In genomic region chr6:28589234-28589951, GRCh38 we compare ENCODE assay signal across 1 cellular context.
A peak's percentile ranks its signal among the peaks of the same experiment; 100 is the strongest.
TF ChIP-seq lines count a peak whose summit lies in the region.

No MANE protein-coding gene starts in this region.

TF ChIP-seq in HepG2, 621 proteins besides CTCF, POLR2A, EP300 and RAD21 (continued from another document and continues in another):
- TF ChIP-seq ZNF318 (CRISPR knock-in tag; IDR thresholded peaks at IDR 0.05) (no peak), ZNF614 (CRISPR knock-in tag; IDR thresholded peaks at IDR 0.05; ENCODE audit: borderline replicate concordance) (peak; percentile 96), EEA1 (CRISPR knock-in tag; IDR thresholded peaks at IDR 0.05; ENCODE audit: borderline replicate concordance) (peak; percentile 64; the same call in 1 of the 2 replicates), ZBTB26 (CRISPR knock-in tag; IDR thresholded peaks at IDR 0.05; ENCODE audit: borderline replicate concordance) (0 out of 2 replicates have a peak, but pooled peaks have one; percentile 67), ZNF564 (CRISPR knock-in tag; IDR thresholded peaks at IDR 0.05) (peak; percentile 77; the same call in 1 of the 2 replicates), IRF2 (CRISPR knock-in tag; IDR thresholded peaks at IDR 0.05) (peak; percentile 89), SP140L (CRISPR knock-in tag; IDR thresholded peaks at IDR 0.05; ENCODE audit: borderline replicate concordance) (peak; percentile 95; the same call in 1 of the 2 replicates), THRA (CRISPR knock-in tag; IDR thresholded peaks at IDR 0.05; ENCODE audit: borderline replicate concordance) (peak; percentile 53; the same call in 1 of the 2 replicates), ZBTB10 (CRISPR knock-in tag; IDR thresholded peaks at IDR 0.05; ENCODE audit: borderline replicate concordance) (0 out of 2 replicates have a peak, but pooled peaks have one; percentile 26), FOXA3 (CRISPR knock-in tag; IDR thresholded peaks at IDR 0.05) (peak; percentile 77), STAT5B (CRISPR knock-in tag; IDR thresholded peaks at IDR 0.05) (no peak), FOSL2 (CRISPR knock-in tag; IDR thresholded peaks at IDR 0.05) (peak; percentile 54; the same call in 1 of the 2 replicates), ZNF543 (CRISPR knock-in tag; IDR thresholded peaks at IDR 0.05) (no peak), TRAFD1 (CRISPR knock-in tag; IDR thresholded peaks at IDR 0.05; ENCODE audit: borderline replicate concordance) (peak; percentile 81; the same call in 1 of the 2 replicates), ATF1 (CRISPR knock-in tag; IDR thresholded peaks at IDR 0.05) (peak; percentile 54), EHMT2 (IDR thresholded peaks at IDR 0.05; ENCODE audit: borderline replicate concordance, low read depth, low read length) (no peak; the same call in 1 of the 2 replicates), FOXP4 (CRISPR knock-in tag; IDR thresholded peaks at IDR 0.05) (peak; percentile 67), ZMYM2 (CRISPR knock-in tag; IDR thresholded peaks at IDR 0.05) (peak; percentile 96), ZNF850 (CRISPR knock-in tag; conservative IDR thresholded peaks at IDR 0.05) (0 out of 2 replicates have a peak, but pooled peaks have one; percentile 42), GATAD1 (CRISPR knock-in tag; IDR thresholded peaks at IDR 0.05) (peak; percentile 72), NONO (IDR thresholded peaks at IDR 0.05) (no peak), NONO (CRISPR knock-in tag; conservative IDR thresholded peaks at IDR 0.05) (peak; percentile 19; the same call in 1 of the 2 replicates), PATZ1 (CRISPR knock-in tag; IDR thresholded peaks at IDR 0.05) (peak; percentile 19; the same call in 1 of the 2 replicates), TEAD3 (CRISPR knock-in tag; optimal IDR thresholded peaks at IDR 0.05; ENCODE audit: borderline replicate concordance) (peak; percentile 87), FOXK1 (CRISPR knock-in tag; IDR thresholded peaks at IDR 0.05; ENCODE audit: borderline replicate concordance, low read depth) (peak; percentile 57; the same call in 1 of the 2 replicates), SP1 (IDR thresholded peaks at IDR 0.05) (no peak), SP1 (CRISPR knock-in tag; IDR thresholded peaks at IDR 0.05) (peak; percentile 39; the same call in 1 of the 2 replicates), ZNF572 (CRISPR knock-in tag; IDR thresholded peaks at IDR 0.05) (peak; percentile 56; the same call in 1 of the 2 replicates), TP53 (CRISPR knock-in tag; conservative IDR thresholded peaks at IDR 0.05) (peak; percentile 57; the same call in 1 of the 2 replicates), MTA3 (CRISPR knock-in tag; IDR thresholded peaks at IDR 0.05) (no peak), RFXAP (CRISPR knock-in tag; IDR thresholded peaks at IDR 0.05; ENCODE audit: borderline replicate concordance) (peak; percentile 42; the same call in 1 of the 2 replicates), PRDM10 (CRISPR knock-in tag; IDR thresholded peaks at IDR 0.05; ENCODE audit: low read depth) (peak; percentile 71; the same call in 1 of the 2 replicates)
